1 cellular context compared by ENCODE assay signal in the genomic region with DNA sequence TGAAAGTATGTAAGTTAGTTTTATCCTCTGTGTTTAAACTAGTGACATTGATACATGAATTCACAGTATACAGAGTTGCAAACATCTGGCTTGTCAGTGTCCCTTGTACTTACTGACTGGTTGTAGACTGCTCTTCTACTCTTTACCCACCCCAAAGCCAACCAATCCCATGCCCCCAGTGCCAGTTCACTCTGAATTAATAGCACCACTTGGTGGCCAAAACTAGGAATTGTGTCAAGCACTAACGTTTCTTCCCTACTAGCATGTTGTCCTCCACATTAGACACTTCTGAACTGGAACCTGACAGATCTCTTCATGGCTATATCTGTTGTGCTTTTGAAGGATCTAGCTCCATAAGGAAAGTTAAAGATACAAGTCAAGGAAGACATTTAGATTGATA.
TF ChIP-seq lines count a peak whose summit lies in the region.

No MANE protein-coding gene starts in this region.

TF ChIP-seq in SK-N-SH treated with all-trans-retinoic acid at 6 μM for 48 hours, 23 proteins besides CTCF, POLR2A, EP300 and RAD21 (continued from another document):
- TF ChIP-seq, protein P1, sequence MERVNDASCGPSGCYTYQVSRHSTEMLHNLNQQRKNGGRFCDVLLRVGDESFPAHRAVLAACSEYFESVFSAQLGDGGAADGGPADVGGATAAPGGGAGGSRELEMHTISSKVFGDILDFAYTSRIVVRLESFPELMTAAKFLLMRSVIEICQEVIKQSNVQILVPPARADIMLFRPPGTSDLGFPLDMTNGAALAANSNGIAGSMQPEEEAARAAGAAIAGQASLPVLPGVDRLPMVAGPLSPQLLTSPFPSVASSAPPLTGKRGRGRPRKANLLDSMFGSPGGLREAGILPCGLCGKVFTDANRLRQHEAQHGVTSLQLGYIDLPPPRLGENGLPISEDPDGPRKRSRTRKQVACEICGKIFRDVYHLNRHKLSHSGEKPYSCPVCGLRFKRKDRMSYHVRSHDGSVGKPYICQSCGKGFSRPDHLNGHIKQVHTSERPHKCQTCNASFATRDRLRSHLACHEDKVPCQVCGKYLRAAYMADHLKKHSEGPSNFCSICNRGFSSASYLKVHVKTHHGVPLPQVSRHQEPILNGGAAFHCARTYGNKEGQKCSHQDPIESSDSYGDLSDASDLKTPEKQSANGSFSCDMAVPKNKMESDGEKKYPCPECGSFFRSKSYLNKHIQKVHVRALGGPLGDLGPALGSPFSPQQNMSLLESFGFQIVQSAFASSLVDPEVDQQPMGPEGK (CRISPR knock-in tag; IDR thresholded peaks at IDR 0.05; ENCODE audit: borderline replicate concordance): no peak
